Comparison of ENCODE assay signal across 18 cellular contexts in the genomic region with DNA sequence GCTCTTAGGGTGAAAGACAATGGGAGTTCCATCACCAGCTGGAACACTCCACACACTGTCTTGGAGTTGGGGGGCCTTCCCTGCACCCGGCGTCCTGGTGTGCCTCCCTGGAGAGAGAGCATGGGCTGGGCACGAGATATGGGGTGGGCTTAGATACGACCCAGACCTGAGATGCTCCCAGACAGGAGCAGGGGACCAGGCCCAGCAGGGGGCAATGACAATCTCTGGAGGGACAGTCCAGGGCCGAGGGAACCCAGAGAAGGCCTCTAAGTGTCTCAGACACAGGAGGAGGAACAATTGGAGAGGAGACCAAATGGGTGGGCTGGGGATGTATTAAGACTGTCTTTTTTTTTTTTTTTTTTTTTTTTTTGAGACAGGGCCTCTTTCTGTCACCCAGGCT. TPM values are rescaled to one million over a fixed set of nuclear protein-coding genes. Genes with fewer than 3 reads are reported as not detected.
"Had no signal": no experiment of that assay in that cellular context is flagged by ENCODE, and none has a peak within 500 bp of the region (broad histone marks: within the 10 kb centered on the region; RNA-seq: fewer than 3 reads in every experiment).

No MANE protein-coding gene starts in this region.

- H3K27me3 ChIP-seq: upper lobe of left lung had no signal

- FAIRE-seq: bronchial epithelial cell, frontal cortex, kidney had no signal

- H3K4me3 ChIP-seq: heart right ventricle, upper lobe of left lung had no signal

- H3K27ac ChIP-seq: heart right ventricle, upper lobe of left lung had no signal

- H3K4me1 ChIP-seq: heart right ventricle, upper lobe of left lung had no signal

- ATAC-seq: heart right ventricle, left ventricle myocardium superior had no signal

- DNase-seq: activated CD4-positive, alpha-beta T cell treated with anti-CD3 and anti-CD28 coated beads, Interleukin-2, amount 50 U/mL, for 1 hour; activated CD4-positive, CD25-positive, alpha-beta regulatory T cell; activated gamma-delta T cell; activated T-cell treated with anti-CD3 and anti-CD28 coated beads, Interleukin-2, amount 50 U/mL, for 48 hours; anterior cingulate cortex; heart right ventricle; kidney; left ventricle myocardium superior; mesenchymal stem cell; stimulated activated CD4-positive, alpha-beta T cell treated with anti-CD3 and anti-CD28 coated beads, Interleukin-12 subunit alpha, Interleukin-12 subunit beta, amount 100 ng/mL, for 4 hours; stimulated activated naive CD4-positive, alpha-beta T cell; upper lobe of left lung had no signal

- H3K36me3 ChIP-seq: heart right ventricle, upper lobe of left lung had no signal

- H3K9me3 ChIP-seq: heart right ventricle, upper lobe of left lung had no signal

RNA-seq across cellular contexts. Expression of a gene that starts 40.0 kb away (rescaled TPM):
- total RNA-seq: bronchial epithelial cell; fibroblast of lung; frontal cortex; heart right ventricle; kidney; left ventricle myocardium superior; osteoblast; T-helper 2 cell treated with Interferon-gamma antibody and Interleukin-4, amounts not matched to agents 100 ng/mL and 5 ng/mL, for 36 hours; upper lobe of left lung had no signal
- polyA plus RNA-seq: fibroblast of lung, heart right ventricle, neural cell had no signal
